Comparison of ENCODE assay signal across 23 cellular contexts in the genomic region with DNA sequence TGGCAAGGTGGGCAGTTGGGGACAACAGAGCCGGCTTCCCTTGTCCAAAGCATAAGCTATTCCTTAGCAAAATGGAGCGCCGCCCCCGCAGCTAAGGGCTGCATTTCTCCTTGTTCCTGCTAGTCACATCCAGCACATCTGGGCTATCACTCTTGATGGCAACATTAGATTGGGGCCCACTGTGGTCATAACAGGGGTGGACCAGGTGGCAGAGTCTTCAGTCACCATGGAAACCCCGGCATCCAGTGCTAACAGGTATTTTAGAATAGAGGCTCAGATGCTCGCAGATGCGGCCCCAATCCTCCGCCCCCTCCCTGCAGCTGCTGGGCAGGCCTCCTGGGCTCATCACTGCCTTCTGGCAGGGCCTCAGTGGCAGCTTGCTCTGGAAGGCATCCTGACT.
"Had no signal": no experiment of that assay in that cellular context is flagged by ENCODE, and none has a peak within 500 bp of the region (broad histone marks: within the 10 kb centered on the region; RNA-seq: fewer than 3 reads in every experiment).

No MANE protein-coding gene starts in this region.

- H3K36me3 ChIP-seq: colonic mucosa, gastrocnemius medialis, heart left ventricle, left lung, prostate gland, sigmoid colon, thoracic aorta, tibial nerve, upper lobe of left lung had no signal

- DNase-seq: colonic mucosa; effector CD8-positive, alpha-beta T cell; endodermal cell; foreskin fibroblast; gastrocnemius medialis; heart left ventricle; kidney; left lung; mesendoderm; midbrain; naive thymus-derived CD4-positive, alpha-beta T cell; nucleus accumbens; right cardiac atrium; sigmoid colon; stimulated activated CD4-positive, alpha-beta T cell treated with anti-CD3 and anti-CD28 coated beads, Interleukin-2, amount 100 ng/mL, for 24 hours; stimulated activated CD4-positive, alpha-beta T cell treated with anti-CD3 and anti-CD28 coated beads, Interleukin-4, amount 100 ng/mL, for 24 hours; stimulated activated naive CD4-positive, alpha-beta T cell treated with Interleukin-2 at 50 U/mL for 16 hours had no signal

- H3K27ac ChIP-seq: colonic mucosa, epithelial cell of prostate, gastrocnemius medialis, heart left ventricle, hepatocyte, left lung, prostate gland, sigmoid colon, thoracic aorta, tibial nerve, upper lobe of left lung had no signal

- H3K9me3 ChIP-seq: colonic mucosa, gastrocnemius medialis, heart left ventricle, left lung, prostate gland, sigmoid colon, thoracic aorta, tibial nerve, upper lobe of left lung had no signal
